ENCODE assay signal across 14 cellular contexts in genomic region chr5:67770431-67771025, GRCh38.
A peak's percentile ranks its signal among the peaks of the same experiment; 100 is the strongest.
DNase-seq lines count a peak whose midpoint lies in the region; ATAC-seq, FAIRE-seq and TF ChIP-seq lines count a peak whose summit lies in the region.
"Had no signal": no experiment of that assay in that cellular context is flagged by ENCODE, and none has a peak within 500 bp of the region (broad histone marks: within the 10 kb centered on the region; RNA-seq: fewer than 3 reads in every experiment).

No MANE protein-coding gene starts in this region.

- peak; percentile 79 for DNase-seq in KBM-7
- peak; percentile 36 for DNase-seq in astrocyte (ENCODE audit: low read depth)
- peak; percentile 49 for DNase-seq in mesendoderm
- DNase-seq in caudate nucleus (lab: John Stamatoyannopoulos, UW), result no peak
- DNase-seq in activated T-helper 1 cell treated with anti-CD3 and anti-CD28 coated beads, Interleukin-12 subunit alpha, Interleukin-12 subunit beta, Interleukin-2, Interleukin-4 antibody, amounts not matched to agents 30 ng/mL and 10 ng/mL and 1 ng/mL, durations not matched to agents 14 hours and 24 hours and 36 hours (ENCODE audit: low spot score), result no peak
- no peak for DNase-seq in cortex of kidney (lab: John Stamatoyannopoulos, UW)
- DNase-seq: EL, GOT3, NCI-H1694 treated with DMSO at 0.1 percent for 48 hours had no signal

- H3K36me3 ChIP-seq in ACC112 (ENCODE audit: insufficient read depth, low read length) (no peaks in the 10 kb centered on the region), astrocyte (ENCODE audit: insufficient read depth, low read length) (no peaks in the 10 kb centered on the region), mesendoderm (ENCODE audit: control insufficient read depth, insufficient read depth, low read length) (no peaks in the 10 kb centered on the region)

- H3K23ac ChIP-seq in mesendoderm (ENCODE audit: low read length), result no peak overlapping the region

- no peaks in the 10 kb centered on the region for H3K27me3 ChIP-seq in ACC112 (ENCODE audit: insufficient read depth, low read length)
- H3K27me3 ChIP-seq in astrocyte (ENCODE audit: insufficient read depth, low read length), result no peaks in the 10 kb centered on the region
- no peaks in the 10 kb centered on the region for H3K27me3 ChIP-seq in mesendoderm (ENCODE audit: insufficient read depth, low read length, poor library complexity)

- no peak overlapping the region for H2BK120ac ChIP-seq in mesendoderm (ENCODE audit: low read depth, low read length)

- TF ChIP-seq CTCF in astrocyte (IDR thresholded peaks at IDR 0.05; ENCODE audit: insufficient read depth, low read depth, low read length), result no peak

- FAIRE-seq in astrocyte (lab: Jason Lieb, UNC), result no peak
- FAIRE-seq: frontal cortex, RCC 7860 had no signal

- intact Hi-C loops in activated T-helper 1 cell treated with anti-CD3 and anti-CD28 coated beads, Interleukin-12 subunit alpha, Interleukin-12 subunit beta, Interleukin-2, Interleukin-4 antibody, amounts not matched to agents 30 ng/mL and 10 ng/mL and 1 ng/mL, durations not matched to agents 14 hours and 24 hours and 36 hours (cut with micrococcal nuclease), result no loop called here

- no peak overlapping the region for H3K4me3 Mint-ChIP-seq in astrocyte (ENCODE audit: unreplicated experiment)
- no peak overlapping the region for H3K4me3 Mint-ChIP-seq in activated T-helper 1 cell treated with anti-CD3 and anti-CD28 coated beads, Interleukin-12 subunit alpha, Interleukin-12 subunit beta, Interleukin-2, Interleukin-4 antibody, amounts not matched to agents 30 ng/mL and 10 ng/mL and 1 ng/mL, durations not matched to agents 14 hours and 24 hours and 36 hours
- H3K4me3 Mint-ChIP-seq: activated T-helper 17 cell treated with anti-CD3 and anti-CD28 coated beads, Interleukin-2, amount 50 U/mL, for 72 hours had no signal

- H3K4me2 ChIP-seq in astrocyte (ENCODE audit: low read length) (no peak overlapping the region), mesendoderm (ENCODE audit: low read length) (no peak overlapping the region)

- no peaks in the 10 kb centered on the region for H3K27me3 Mint-ChIP-seq in astrocyte (ENCODE audit: low read depth, unreplicated experiment)
- peaks cover 2% of the 10 kb centered on the region for H3K27me3 Mint-ChIP-seq in activated T-helper 1 cell treated with anti-CD3 and anti-CD28 coated beads, Interleukin-12 subunit alpha, Interleukin-12 subunit beta, Interleukin-2, Interleukin-4 antibody, amounts not matched to agents 30 ng/mL and 10 ng/mL and 1 ng/mL, durations not matched to agents 14 hours and 24 hours and 36 hours (ENCODE audit: insufficient read depth)

- no peak overlapping the region for H4K5ac ChIP-seq in mesendoderm (ENCODE audit: low read length)

- no peak overlapping the region for H3K27ac Mint-ChIP-seq in astrocyte (ENCODE audit: unreplicated experiment)
- no peak overlapping the region for H3K27ac Mint-ChIP-seq in activated T-helper 1 cell treated with anti-CD3 and anti-CD28 coated beads, Interleukin-12 subunit alpha, Interleukin-12 subunit beta, Interleukin-2, Interleukin-4 antibody, amounts not matched to agents 30 ng/mL and 10 ng/mL and 1 ng/mL, durations not matched to agents 14 hours and 24 hours and 36 hours
- H3K27ac Mint-ChIP-seq: activated T-helper 17 cell treated with anti-CD3 and anti-CD28 coated beads, Interleukin-2, amount 50 U/mL, for 72 hours had no signal

- no peak overlapping the region for H3K56ac ChIP-seq in mesendoderm (ENCODE audit: low read length)

- no peak overlapping the region for H3K4ac ChIP-seq in mesendoderm (ENCODE audit: low read depth, low read length)

- H2AK5ac ChIP-seq in mesendoderm (ENCODE audit: low read length), result no peak overlapping the region

- no peak overlapping the region for H3K4me3 ChIP-seq in ACC112 (ENCODE audit: low read depth, low read length)
- no peak overlapping the region for H3K4me3 ChIP-seq in astrocyte (ENCODE audit: insufficient read depth, low read depth, low read length)
- H3K4me3 ChIP-seq in mesendoderm (ENCODE audit: low read length), result no peak overlapping the region

- H2BK15ac ChIP-seq in mesendoderm (replicated peaks; ENCODE audit: low read depth), result no peak overlapping the region

- H3K79me2 ChIP-seq in ACC112 (ENCODE audit: control insufficient read depth, insufficient read depth, low read length, unreplicated experiment) (no peaks in the 10 kb centered on the region), astrocyte (ENCODE audit: insufficient read depth, low read length) (no peaks in the 10 kb centered on the region), mesendoderm (ENCODE audit: control insufficient read depth, insufficient read depth, low read length) (no peaks in the 10 kb centered on the region)

- no peaks in the 10 kb centered on the region for H3K9me3 Mint-ChIP-seq in astrocyte (ENCODE audit: unreplicated experiment)
- H3K9me3 Mint-ChIP-seq in activated T-helper 1 cell treated with anti-CD3 and anti-CD28 coated beads, Interleukin-12 subunit alpha, Interleukin-12 subunit beta, Interleukin-2, Interleukin-4 antibody, amounts not matched to agents 30 ng/mL and 10 ng/mL and 1 ng/mL, durations not matched to agents 14 hours and 24 hours and 36 hours, result no peaks in the 10 kb centered on the region
- H3K9me3 Mint-ChIP-seq: activated T-helper 17 cell treated with anti-CD3 and anti-CD28 coated beads, Interleukin-2, amount 50 U/mL, for 72 hours had no signal

- no peaks in the 10 kb centered on the region for H4K20me1 ChIP-seq in astrocyte (ENCODE audit: insufficient read depth, low read length)

- no peak overlapping the region for H4K8ac ChIP-seq in mesendoderm (ENCODE audit: low read depth, low read length)

- H3K4me1 Mint-ChIP-seq in astrocyte (ENCODE audit: low read depth, unreplicated experiment), result peaks cover 8% of the 10 kb centered on the region
- no peaks in the 10 kb centered on the region for H3K4me1 Mint-ChIP-seq in activated T-helper 1 cell treated with anti-CD3 and anti-CD28 coated beads, Interleukin-12 subunit alpha, Interleukin-12 subunit beta, Interleukin-2, Interleukin-4 antibody, amounts not matched to agents 30 ng/mL and 10 ng/mL and 1 ng/mL, durations not matched to agents 14 hours and 24 hours and 36 hours (ENCODE audit: low read depth)
- H3K4me1 Mint-ChIP-seq: activated T-helper 17 cell treated with anti-CD3 and anti-CD28 coated beads, Interleukin-2, amount 50 U/mL, for 72 hours had no signal

- in situ Hi-C loops in KBM-7 (cut with MboI; ENCODE audit: low pct_unique_long_range_greater_than_20kb, low sequenced_read_pairs), result no loop called here

- H2BK5ac ChIP-seq in mesendoderm (ENCODE audit: low read length), result no peak overlapping the region

- H3K27ac ChIP-seq in ACC112 (ENCODE audit: low read depth, low read length) (peak overlapping the region; percentile 44), astrocyte (ENCODE audit: low read depth, low read length) (no peak overlapping the region), mesendoderm (ENCODE audit: low read depth, low read length) (no peak overlapping the region), caudate nucleus (ENCODE audit: low read depth, low read length) (no peak overlapping the region)

- H2AFZ ChIP-seq in ACC112 (ENCODE audit: low read length, unreplicated experiment) (peak overlapping the region; percentile 31), astrocyte (ENCODE audit: low read depth, low read length) (no peak overlapping the region)

- H3K18ac ChIP-seq in mesendoderm (ENCODE audit: low read length), result peak overlapping the region; percentile 73

- ATAC-seq in GM21515 (IDR thresholded peaks at IDR 0.05; ENCODE audit: unreplicated experiment), result no peak
- ATAC-seq: activated T-helper 17 cell treated with anti-CD3 and anti-CD28 coated beads, Interleukin-2, amount 50 U/mL, for 72 hours had no signal

- H3K9ac ChIP-seq in astrocyte (ENCODE audit: low read length), result no peak overlapping the region
- H3K9ac ChIP-seq in mesendoderm (ENCODE audit: low read length), result no peak overlapping the region

- WGBS in mesendoderm (ENCODE audit: extremely low coverage, insufficient coverage, low lambda C conversion rate), result no CpG with 5 or more reads among the region's 5 CpGs

- peaks cover 38% of the 10 kb centered on the region for H3K4me1 ChIP-seq in ACC112 (ENCODE audit: control insufficient read depth, insufficient read depth, low read length, unreplicated experiment)
- H3K4me1 ChIP-seq in astrocyte (ENCODE audit: insufficient read depth, low read length), result peaks cover 14% of the 10 kb centered on the region
- peaks cover 4% of the 10 kb centered on the region for H3K4me1 ChIP-seq in mesendoderm (ENCODE audit: control insufficient read depth, low read depth, low read length)

- no peaks in the 10 kb centered on the region for H3K36me3 Mint-ChIP-seq in astrocyte (ENCODE audit: low read depth, unreplicated experiment)
- H3K36me3 Mint-ChIP-seq in activated T-helper 1 cell treated with anti-CD3 and anti-CD28 coated beads, Interleukin-12 subunit alpha, Interleukin-12 subunit beta, Interleukin-2, Interleukin-4 antibody, amounts not matched to agents 30 ng/mL and 10 ng/mL and 1 ng/mL, durations not matched to agents 14 hours and 24 hours and 36 hours (ENCODE audit: low read depth), result no peaks in the 10 kb centered on the region

- no peaks in the 10 kb centered on the region for H3K79me1 ChIP-seq in mesendoderm (ENCODE audit: low read length)

- no peaks in the 10 kb centered on the region for H3K9me3 ChIP-seq in astrocyte (ENCODE audit: insufficient read depth, low read depth, low read length)

Comparison
In these comparisons a context has a peak if more than half of its experiments do, and no peak if none do; other contexts are left out.
1. DNase-seq: peak in KBM-7 (single experiment), astrocyte (single experiment) and mesendoderm (single experiment); none in caudate nucleus (0 of 61), activated T-helper 1 cell treated with anti-CD3 and anti-CD28 coated beads, Interleukin-12 subunit alpha, Interleukin-12 subunit beta, Interleukin-2, Interleukin-4 antibody, amounts not matched to agents 30 ng/mL and 10 ng/mL and 1 ng/mL, durations not matched to agents 14 hours and 24 hours and 36 hours (single experiment) and cortex of kidney (single experiment).